Comparison of ENCODE assay signal across 8 cellular contexts in the genomic region with DNA sequence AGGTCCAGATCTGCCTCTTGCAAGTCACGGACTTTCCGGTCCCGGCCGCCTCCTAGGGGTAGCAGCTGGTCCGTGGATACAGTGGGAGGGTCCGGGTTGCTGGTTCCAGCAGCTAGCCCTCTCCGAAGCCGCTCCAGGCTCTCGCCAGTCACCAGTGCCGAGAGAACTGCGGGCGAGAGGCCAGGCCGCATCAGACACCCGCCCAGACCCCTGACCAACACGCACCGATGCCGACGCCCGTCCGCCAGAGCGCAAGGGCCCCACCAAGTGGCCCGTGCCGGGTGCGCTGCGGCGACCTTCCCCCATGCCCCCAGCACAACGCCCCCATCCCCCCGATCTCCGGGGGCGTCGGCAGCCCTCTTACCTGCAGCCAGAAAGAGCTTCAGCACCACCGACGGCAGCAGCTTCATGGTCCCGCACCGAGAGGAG. TPM values are rescaled to one million over a fixed set of nuclear protein-coding genes. Genes with fewer than 3 reads are reported as not detected.
DNase-seq lines count a peak whose midpoint lies in the region; ATAC-seq and TF ChIP-seq lines count a peak whose summit lies in the region.

No MANE protein-coding gene starts in this region.

- ATAC-seq in HG03097 (IDR thresholded peaks at IDR 0.05; ENCODE audit: low FRiP score, unreplicated experiment) (peak; percentile 28), memory B cell (ENCODE audit: low read depth) (no peak), GM19023 (IDR thresholded peaks at IDR 0.05; ENCODE audit: unreplicated experiment) (no peak)

- peak overlapping the region; percentile 85 for H3K9ac ChIP-seq in endocrine pancreas (ENCODE audit: control insufficient read depth, insufficient read depth, low read length)

- in situ Hi-C loops in SK-MEL-5 (cut with HindIII; ENCODE audit: low pct_unique_long_range_greater_than_20kb, low sequenced_read_pairs): no loop called here

- H3K4me1 Mint-ChIP-seq in memory B cell: peaks cover 46% of the 10 kb centered on the region

- H3K27me3 ChIP-seq in endocrine pancreas (ENCODE audit: control insufficient read depth, insufficient read depth, low read length): no peaks in the 10 kb centered on the region
- H3K27me3 ChIP-seq in thyroid gland: no peaks in the 10 kb centered on the region

- H3K27ac Mint-ChIP-seq in memory B cell: no peak overlapping the region

- H3K9me3 Mint-ChIP-seq in memory B cell: no peaks in the 10 kb centered on the region

- H3K36me3 ChIP-seq in endocrine pancreas (ENCODE audit: control insufficient read depth, insufficient read depth, low read length) (no peaks in the 10 kb centered on the region), thyroid gland (peaks cover 0 to 3% of the 10 kb centered on the region in 2 donors)

- H3K27ac ChIP-seq in thyroid gland: peak overlapping the region; percentile 42 to 84 (median 82)

- H3K36me3 Mint-ChIP-seq in memory B cell: no peaks in the 10 kb centered on the region

- intact Hi-C loops in thyroid gland (cut with DNase I): loop anchor here (5.0 kb wide), 1 partner anchor 104 kb away; no protein-coding TSS in a partner anchor

- H3K9me3 ChIP-seq in endocrine pancreas (ENCODE audit: control insufficient read depth, low read length): no peaks in the 10 kb centered on the region
- no peaks in the 10 kb centered on the region for H3K9me3 ChIP-seq in thyroid gland

- 0 to 25% methylated on average over 4 to 7 of the region's 35 CpGs for WGBS in thyroid gland, 2 donors

- peak overlapping the region; percentile 80 for H3K4me3 Mint-ChIP-seq in memory B cell

- peak in 4 of 6 experiments; percentile 10 to 50 (median 31) for TF ChIP-seq CTCF in thyroid gland (IDR thresholded peaks at IDR 0.05)

- H3K4me3 ChIP-seq in endocrine pancreas (ENCODE audit: control insufficient read depth, insufficient read depth, low read length): peak overlapping the region; percentile 26
- peak overlapping the region; percentile 10 to 85 (median 54) for H3K4me3 ChIP-seq in thyroid gland (replicated peaks in 1 of 3)

- H3K4me1 ChIP-seq in endocrine pancreas (ENCODE audit: control insufficient read depth, insufficient read depth, low read length) (no peaks in the 10 kb centered on the region), thyroid gland (peaks cover 27 to 43% of the 10 kb centered on the region in 2 donors)

- no peak for TF ChIP-seq POLR2A in thyroid gland (IDR thresholded peaks at IDR 0.05)

- no peaks in the 10 kb centered on the region for H3K27me3 Mint-ChIP-seq in memory B cell

- DNase-seq in stimulated activated CD8-positive, alpha-beta memory T cell treated with anti-CD3 and anti-CD28 coated beads, Interleukin-4, amount 100 ng/mL, for 24 hours (ENCODE audit: low read depth): peak; percentile 7
- DNase-seq in stimulated activated CD8-positive, alpha-beta memory T cell treated with anti-CD3 and anti-CD28 coated beads, Interleukin-4, amount 100 ng/mL, for 48 hours: no peak
- DNase-seq in SK-MEL-5 (ENCODE audit: low read depth, low spot score): peak; percentile 53
- no peak for DNase-seq in memory B cell (ENCODE audit: low spot score in 2 of 2)
- peak; percentile 75 for DNase-seq in thyroid gland

RNA-seq across cellular contexts. Expression of gene HBEGF, which starts 0.5 kb away (rescaled TPM):
- 12.2 and 13.4 TPM in 2 replicates for total RNA-seq in SK-MEL-5 (2014; rRNA removed; shearing (Covaris generic))
- polyA plus RNA-seq in SK-MEL-5 (2015; cell fraction: cytosol; rRNA removed): 13.7 and 15.6 TPM in 2 replicates
- 4.9 and 8.7 TPM in 2 replicates for polyA plus RNA-seq in SK-MEL-5 (2015; cell fraction: nucleus; rRNA removed)
- total RNA-seq in thyroid gland: 10 to 100 TPM in 3 of 4 donors, 1 to 10 TPM in 1; 5.8 to 13.0 (median 12.6) TPM

RNA-seq across cellular contexts. Expression of gene SLC4A9, which starts 14.1 kb away (rescaled TPM):
- 0.16 and 0.18 TPM in 2 replicates for total RNA-seq in SK-MEL-5 (2014; rRNA removed; shearing (Covaris generic))
- 0.12 TPM in 1 of 2 replicates, not detected in the other for polyA plus RNA-seq in SK-MEL-5 (2015; cell fraction: cytosol; rRNA removed)
- polyA plus RNA-seq in SK-MEL-5 (2015; cell fraction: nucleus; rRNA removed): 2.9 and 3.6 TPM in 2 replicates
- total RNA-seq in thyroid gland: under 1 TPM in 3 of 4 donors, not detected in 1; 0.29 to 0.45 (median 0.29) TPM

RNA-seq across cellular contexts. Expression of gene PFDN1, which starts 43.0 kb away (rescaled TPM):
- 68.3 and 82.2 TPM in 2 replicates for total RNA-seq in SK-MEL-5 (2014; rRNA removed; shearing (Covaris generic))
- polyA plus RNA-seq in SK-MEL-5 (2015; cell fraction: cytosol; rRNA removed): 97.2 and 111 TPM in 2 replicates
- polyA plus RNA-seq in SK-MEL-5 (2015; cell fraction: nucleus; rRNA removed): 20.0 and 38.5 TPM in 2 replicates
- total RNA-seq in thyroid gland: 100 to 1,000 TPM in 1 of 4 donors, 10 to 100 TPM in 3; 58.2 to 106 (median 87.8) TPM

RNA-seq across cellular contexts. Expression of gene ANKHD1, which starts 55.7 kb away (rescaled TPM):
- total RNA-seq in SK-MEL-5 (2014; rRNA removed; shearing (Covaris generic)): 57.7 and 59.4 TPM in 2 replicates
- polyA plus RNA-seq in SK-MEL-5 (2015; cell fraction: cytosol; rRNA removed): 60.0 and 79.2 TPM in 2 replicates
- polyA plus RNA-seq in SK-MEL-5 (2015; cell fraction: nucleus; rRNA removed): 251 and 275 TPM in 2 replicates
- 100 to 1,000 TPM; 148 to 247 (median 163) TPM for total RNA-seq in thyroid gland

Comparison
In these comparisons a context has a peak if more than half of its experiments do, and no peak if none do; other contexts are left out.
1. DNase-seq: peak in stimulated activated CD8-positive, alpha-beta memory T cell treated with anti-CD3 and anti-CD28 coated beads, Interleukin-4, amount 100 ng/mL, for 24 hours (single experiment), SK-MEL-5 (single experiment) and thyroid gland (2 of 2); none in stimulated activated CD8-positive, alpha-beta memory T cell treated with anti-CD3 and anti-CD28 coated beads, Interleukin-4, amount 100 ng/mL, for 48 hours (single experiment) and memory B cell (0 of 2).